8 cellular contexts compared by ENCODE assay signal in the genomic region with DNA sequence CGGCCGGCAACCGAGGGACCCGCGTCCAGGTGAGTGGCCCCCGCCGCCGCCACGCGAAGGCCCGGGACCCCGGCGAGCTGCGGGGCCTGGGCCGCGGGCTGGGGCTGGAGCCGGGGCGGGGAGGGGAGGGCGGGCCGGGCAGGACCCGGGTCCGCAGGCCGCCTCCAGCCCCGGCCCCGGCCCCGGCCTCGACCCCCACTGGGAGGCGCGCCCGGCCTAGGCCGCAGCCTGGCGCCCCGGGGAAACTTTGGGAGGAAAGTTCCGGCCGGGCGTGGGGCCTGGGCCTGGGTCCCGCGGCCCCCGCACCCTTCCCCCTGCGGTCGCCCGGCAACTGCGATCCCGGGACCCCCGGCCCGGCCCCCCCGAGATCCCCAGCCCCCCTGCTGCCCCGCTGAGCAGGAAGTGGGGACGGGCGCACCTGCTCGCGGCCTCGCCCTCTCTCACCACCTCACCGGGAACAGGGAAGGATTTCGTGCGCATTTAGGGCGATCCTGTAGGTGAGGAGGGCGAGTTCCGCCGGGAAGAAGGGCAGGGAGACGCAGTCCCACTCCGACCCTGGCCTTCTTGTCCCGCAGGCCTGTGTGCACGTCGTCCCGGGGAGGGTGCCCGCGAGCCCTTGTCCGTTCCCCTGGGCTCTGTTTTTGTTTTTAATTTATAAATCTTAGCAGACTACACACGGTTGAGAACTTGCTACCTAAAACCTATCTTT. TPM values are rescaled to one million over a fixed set of nuclear protein-coding genes. Genes with fewer than 3 reads are reported as not detected.
DNase-seq lines count a peak whose midpoint lies in the region; ATAC-seq, FAIRE-seq and TF ChIP-seq lines count a peak whose summit lies in the region.

No MANE protein-coding gene starts in this region.

- H3K27ac ChIP-seq in HUES6 (ENCODE audit: low read depth, low read length) (no peak overlapping the region; the same call in 1 of the 2 replicates), kidney (ENCODE audit: low read depth in 2 of 2, low read length in 2 of 2) (peak overlapping the region; percentile 57 to 64), thymus (ENCODE audit: low read depth) (peak overlapping the region; percentile 59)

- no peak for FAIRE-seq in kidney (lab: Jason Lieb, UNC)
- no peak for FAIRE-seq in HTR-8/SVneo (lab: Jason Lieb, UNC)

- WGBS in thymus = 1% methylated on average over 70 of the region's 70 CpGs

- intact Hi-C loops in kidney (cut with DNase I) (no loop called here), posterior cingulate gyrus (cut with DNase I) (loop anchor here (5.0 to 10.0 kb wide), 2 partner anchors 56 to 114 kb away; partner anchors contain the start of genes LSM14B and MTG2)

- H3K4me3 ChIP-seq in BJ (ENCODE audit: low read depth, low read length) (peak overlapping the region; percentile 84), HUES6 (ENCODE audit: low read depth, low read length) (peak overlapping the region; percentile 87), adipocyte (ENCODE audit: low read length) (peak overlapping the region; percentile 84), kidney (ENCODE audit: low read length in 2 of 2) (peak overlapping the region; percentile 57 to 77), thymus (ENCODE audit: low read length) (peak overlapping the region; percentile 89)

- H3K9me3 ChIP-seq in HUES6 (ENCODE audit: control insufficient read depth, insufficient read depth, low read depth, low read length) (no peaks in the 10 kb centered on the region), adipocyte (ENCODE audit: control insufficient read depth, low read length) (peaks cover 2% of the 10 kb centered on the region), kidney (ENCODE audit: control insufficient read depth in 1 of 2, low read length in 2 of 2) (no peaks in the 10 kb centered on the region), thymus (ENCODE audit: control insufficient read depth) (peaks cover 1% of the 10 kb centered on the region)

- H3K27me3 ChIP-seq in BJ (ENCODE audit: control insufficient read depth, insufficient read depth, low read length) (no peaks in the 10 kb centered on the region; the same call in 1 of the 2 replicates), HUES6 (ENCODE audit: control insufficient read depth, insufficient read depth, low read length) (no peaks in the 10 kb centered on the region), adipocyte (replicated peaks; ENCODE audit: control insufficient read depth, insufficient read depth, low read length) (peaks cover 10% of the 10 kb centered on the region), thymus (ENCODE audit: control insufficient read depth, insufficient read depth) (no peaks in the 10 kb centered on the region)

- CTCF ChIA-PET in BJ (lab: Yijun Ruan, JAX) = interaction anchor here (1.0 kb wide), 1 partner anchor 172 kb away, joined by 3 read pairs; no protein-coding TSS in a partner anchor

- H3K4me1 ChIP-seq in HUES6 (ENCODE audit: control insufficient read depth, insufficient read depth, low read length) = peaks cover 19% of the 10 kb centered on the region
- H3K4me1 ChIP-seq in adipocyte (ENCODE audit: control insufficient read depth, insufficient read depth, low read length) = peaks cover 10% of the 10 kb centered on the region
- H3K4me1 ChIP-seq in kidney (ENCODE audit: control insufficient read depth in 1 of 2, insufficient read depth in 1 of 2, low read depth in 1 of 2, low read length in 2 of 2) = peaks cover 6 to 18% of the 10 kb centered on the region in 2 donors
- peaks cover 11% of the 10 kb centered on the region for H3K4me1 ChIP-seq in thymus (ENCODE audit: control insufficient read depth, insufficient read depth, low read length)

- POLR2A ChIA-PET in BJ (lab: Charles Lee) = no interaction called here

- no peak for TF ChIP-seq CTCF in BJ (IDR thresholded peaks at IDR 0.05; ENCODE audit: insufficient read depth, low read depth, low read length)
- TF ChIP-seq CTCF in kidney (IDR thresholded peaks at IDR 0.05; ENCODE audit: borderline replicate concordance, extremely low read depth, insufficient read depth) = no peak

- H3K36me3 ChIP-seq in BJ (ENCODE audit: control insufficient read depth, insufficient read depth, low read length) (peaks cover 1% of the 10 kb centered on the region), HUES6 (ENCODE audit: control insufficient read depth, insufficient read depth, low read length) (peaks cover 12% of the 10 kb centered on the region; the same call in 1 of the 2 replicates), adipocyte (ENCODE audit: control insufficient read depth, insufficient read depth, low read length, severe bottlenecking) (peaks cover 14% of the 10 kb centered on the region), kidney (ENCODE audit: control insufficient read depth in 1 of 2, insufficient read depth in 2 of 2, low read length in 2 of 2) (no peaks in the 10 kb centered on the region), thymus (ENCODE audit: control insufficient read depth, insufficient read depth) (peaks cover 16% of the 10 kb centered on the region)

- DNase-seq in BJ (ENCODE audit: low read depth) (no peak), adipocyte (ENCODE audit: low read depth) (peak; percentile 42), kidney (peak; percentile 83), posterior cingulate gyrus (no peak), HTR-8/SVneo (ENCODE audit: insufficient read length, low spot score) (no peak)

- ATAC-seq in GM19395 (IDR thresholded peaks at IDR 0.05; ENCODE audit: unreplicated experiment) = peak; percentile 4

- H3K9ac ChIP-seq in HUES6 (ENCODE audit: low read length) (peak overlapping the region; percentile 75), adipocyte (ENCODE audit: low read length) (peak overlapping the region; percentile 85), kidney (ENCODE audit: low read length in 2 of 2) (peak overlapping the region in 1 of 2 donors; percentile 38)

RNA-seq across cellular contexts. Expression of gene OSBPL2, which starts 0.4 kb away (rescaled TPM):
- 15.9 and 20.5 TPM in 2 replicates for polyA plus RNA-seq in BJ (2011; rRNA removed)
- 16.7 and 19.1 TPM in 2 replicates for polyA minus RNA-seq in BJ (2011; rRNA and poly(A)+ RNA removed)
- 57.1 TPM for total RNA-seq in kidney
- 20.4 TPM for polyA plus RNA-seq in kidney (ENCODE audit: insufficient read depth, low read depth, low replicate concordance)
- 27.4 TPM for polyA plus RNA-seq in thymus

RNA-seq across cellular contexts. Expression of gene HRH3, which starts 18.6 kb away (rescaled TPM):
- not detected in 2 replicates for polyA plus RNA-seq in BJ (2011; rRNA removed)
- polyA minus RNA-seq in BJ (2011; rRNA and poly(A)+ RNA removed) = not detected in 2 replicates
- total RNA-seq in kidney = not detected
- polyA plus RNA-seq in kidney (ENCODE audit: insufficient read depth, low read depth, low replicate concordance) = not detected
- polyA plus RNA-seq in thymus = 0.05 TPM

RNA-seq across cellular contexts. Expression of gene MTG2, which starts 55.9 kb away (rescaled TPM):
- polyA plus RNA-seq in BJ (2011; rRNA removed) (17.6 and 19.3 TPM in 2 replicates), kidney (ENCODE audit: insufficient read depth, low read depth, low replicate concordance) (45.2 TPM), thymus (47.2 TPM)
- polyA minus RNA-seq in BJ (2011; rRNA and poly(A)+ RNA removed) = 9.1 and 12.5 TPM in 2 replicates
- total RNA-seq in kidney = 36.1 TPM

Comparison
In these comparisons a context has a peak if more than half of its experiments do, and no peak if none do; other contexts are left out.
1. DNase-seq: peak in adipocyte (single experiment) and kidney (single experiment); none in BJ (single experiment), posterior cingulate gyrus (0 of 10) and HTR-8/SVneo (single experiment).
2. Peak in every context shown above with its lines, with median percentiles within 50 percentile points of each other: H3K4me3 ChIP-seq.